Comparison of ENCODE assay signal across 14 cellular contexts in genomic region chr10:31188792-31189406, GRCh38.
"Had no signal": no experiment of that assay in that cellular context is flagged by ENCODE, and none has a peak within 500 bp of the region (broad histone marks: within the 10 kb centered on the region; RNA-seq: fewer than 3 reads in every experiment).

No MANE protein-coding gene starts in this region.

- H3K4me1 Mint-ChIP-seq: activated naive CD4-positive, alpha-beta T cell treated with anti-CD3 and anti-CD28 coated beads, Interleukin-2, amount 50 U/mL, for 24 hours; immature natural killer cell; naive B cell; stimulated activated effector memory CD8-positive, alpha-beta T cell treated with anti-CD3 and anti-CD28 coated beads, Interleukin-12 subunit alpha, Interleukin-12 subunit beta, amount 100 ng/mL, for 72 hours had no signal

- H3K36me3 Mint-ChIP-seq: activated naive CD4-positive, alpha-beta T cell treated with anti-CD3 and anti-CD28 coated beads, Interleukin-2, amount 50 U/mL, for 24 hours; immature natural killer cell; stimulated activated effector memory CD8-positive, alpha-beta T cell treated with anti-CD3 and anti-CD28 coated beads, Interleukin-12 subunit alpha, Interleukin-12 subunit beta, amount 100 ng/mL, for 72 hours; type B pancreatic cell had no signal

- H3K27ac ChIP-seq: esophagus squamous epithelium, neutrophil, right atrium auricular region had no signal

- ATAC-seq: activated T-helper 17 cell treated with anti-CD3 and anti-CD28 coated beads, Interleukin-2, amount 50 U/mL, for 72 hours; left cardiac atrium; stimulated activated effector memory CD8-positive, alpha-beta T cell treated with anti-CD3 and anti-CD28 coated beads, Interleukin-12 subunit alpha, Interleukin-12 subunit beta, amount 100 ng/mL, for 72 hours had no signal

- H3K27ac Mint-ChIP-seq: activated naive CD4-positive, alpha-beta T cell treated with anti-CD3 and anti-CD28 coated beads, Interleukin-2, amount 50 U/mL, for 24 hours; activated T-helper 17 cell treated with anti-CD3 and anti-CD28 coated beads, Interleukin-2, amount 50 U/mL, for 72 hours; immature natural killer cell; naive B cell; stimulated activated effector memory CD8-positive, alpha-beta T cell treated with anti-CD3 and anti-CD28 coated beads, Interleukin-12 subunit alpha, Interleukin-12 subunit beta, amount 100 ng/mL, for 72 hours; type B pancreatic cell had no signal

- H3K9me3 Mint-ChIP-seq: activated naive CD4-positive, alpha-beta T cell treated with anti-CD3 and anti-CD28 coated beads, Interleukin-2, amount 50 U/mL, for 24 hours; activated T-helper 17 cell treated with anti-CD3 and anti-CD28 coated beads, Interleukin-2, amount 50 U/mL, for 72 hours; immature natural killer cell; stimulated activated effector memory CD8-positive, alpha-beta T cell treated with anti-CD3 and anti-CD28 coated beads, Interleukin-12 subunit alpha, Interleukin-12 subunit beta, amount 100 ng/mL, for 72 hours; type B pancreatic cell had no signal

- H3K9me3 ChIP-seq: esophagus squamous epithelium, neutrophil, right atrium auricular region had no signal

- H3K4me3 ChIP-seq: esophagus squamous epithelium, lung, right atrium auricular region had no signal

- H3K36me3 ChIP-seq: esophagus squamous epithelium, neutrophil, right atrium auricular region had no signal

- H3K27me3 ChIP-seq: esophagus squamous epithelium, neutrophil, right atrium auricular region had no signal

- H3K27me3 Mint-ChIP-seq: activated naive CD4-positive, alpha-beta T cell treated with anti-CD3 and anti-CD28 coated beads, Interleukin-2, amount 50 U/mL, for 24 hours; type B pancreatic cell had no signal

- DNase-seq: activated CD4-positive, alpha-beta T cell treated with anti-CD3 and anti-CD28 coated beads for 4 hours; esophagus squamous epithelium; immature natural killer cell; left cardiac atrium; naive B cell; posterior cingulate gyrus; T-helper 1 cell had no signal

- H3K4me3 Mint-ChIP-seq: activated naive CD4-positive, alpha-beta T cell treated with anti-CD3 and anti-CD28 coated beads, Interleukin-2, amount 50 U/mL, for 24 hours; activated T-helper 17 cell treated with anti-CD3 and anti-CD28 coated beads, Interleukin-2, amount 50 U/mL, for 72 hours; immature natural killer cell; naive B cell; stimulated activated effector memory CD8-positive, alpha-beta T cell treated with anti-CD3 and anti-CD28 coated beads, Interleukin-12 subunit alpha, Interleukin-12 subunit beta, amount 100 ng/mL, for 72 hours; type B pancreatic cell had no signal
